1 cellular context compared by ENCODE assay signal in the genomic region with DNA sequence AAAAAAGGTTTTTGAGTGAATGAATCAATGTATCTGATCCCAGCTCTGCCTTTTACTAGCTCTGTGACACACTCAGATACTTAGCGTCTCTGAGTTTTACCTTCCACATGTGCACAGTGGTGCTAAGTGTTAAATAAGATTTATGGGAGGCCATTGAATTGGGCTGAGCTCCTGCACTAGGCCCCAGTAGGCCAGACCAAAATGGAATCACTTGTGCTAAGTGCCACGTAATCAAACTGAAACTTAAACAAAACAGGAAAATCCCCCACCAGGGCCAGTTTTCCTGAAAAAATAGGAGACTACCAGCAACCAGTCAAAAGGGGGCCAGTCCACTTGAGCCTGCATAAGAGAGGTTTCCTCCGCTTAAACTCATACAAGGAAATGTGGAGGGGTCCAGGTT.
TF ChIP-seq lines count a peak whose summit lies in the region.

No MANE protein-coding gene starts in this region.

TF ChIP-seq in IMR-90, 13 proteins besides CTCF, POLR2A, EP300 and RAD21 (continued from another document):
- TF ChIP-seq, protein P1, sequence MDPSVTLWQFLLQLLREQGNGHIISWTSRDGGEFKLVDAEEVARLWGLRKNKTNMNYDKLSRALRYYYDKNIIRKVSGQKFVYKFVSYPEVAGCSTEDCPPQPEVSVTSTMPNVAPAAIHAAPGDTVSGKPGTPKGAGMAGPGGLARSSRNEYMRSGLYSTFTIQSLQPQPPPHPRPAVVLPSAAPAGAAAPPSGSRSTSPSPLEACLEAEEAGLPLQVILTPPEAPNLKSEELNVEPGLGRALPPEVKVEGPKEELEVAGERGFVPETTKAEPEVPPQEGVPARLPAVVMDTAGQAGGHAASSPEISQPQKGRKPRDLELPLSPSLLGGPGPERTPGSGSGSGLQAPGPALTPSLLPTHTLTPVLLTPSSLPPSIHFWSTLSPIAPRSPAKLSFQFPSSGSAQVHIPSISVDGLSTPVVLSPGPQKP (IDR thresholded peaks at IDR 0.05; ENCODE audit: borderline replicate concordance, low read depth, low read length), result no peak
- TF ChIP-seq MAFK (IDR thresholded peaks at IDR 0.05; ENCODE audit: low read depth, low read length), result no peak
- TF ChIP-seq BHLHE40 (IDR thresholded peaks at IDR 0.05; ENCODE audit: low read depth, low read length), result no peak
- no peak for TF ChIP-seq MXI1 (IDR thresholded peaks at IDR 0.05; ENCODE audit: borderline replicate concordance, low read depth, low read length)
- TF ChIP-seq FOS (IDR thresholded peaks at IDR 0.05; ENCODE audit: low read depth, low read length), result no peak
- no peak for TF ChIP-seq SMC3 (IDR thresholded peaks at IDR 0.05; ENCODE audit: low read depth, low read length)
- no peak for TF ChIP-seq RCOR1 (IDR thresholded peaks at IDR 0.05; ENCODE audit: insufficient replicate concordance, low read length)
- TF ChIP-seq MAZ (IDR thresholded peaks at IDR 0.05; ENCODE audit: borderline replicate concordance, low read depth, low read length), result no peak
- TF ChIP-seq CEBPB (IDR thresholded peaks at IDR 0.05; ENCODE audit: low read depth, low read length), result no peak
- TF ChIP-seq, protein P2, sequence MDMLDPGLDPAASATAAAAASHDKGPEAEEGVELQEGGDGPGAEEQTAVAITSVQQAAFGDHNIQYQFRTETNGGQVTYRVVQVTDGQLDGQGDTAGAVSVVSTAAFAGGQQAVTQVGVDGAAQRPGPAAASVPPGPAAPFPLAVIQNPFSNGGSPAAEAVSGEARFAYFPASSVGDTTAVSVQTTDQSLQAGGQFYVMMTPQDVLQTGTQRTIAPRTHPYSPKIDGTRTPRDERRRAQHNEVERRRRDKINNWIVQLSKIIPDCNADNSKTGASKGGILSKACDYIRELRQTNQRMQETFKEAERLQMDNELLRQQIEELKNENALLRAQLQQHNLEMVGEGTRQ (IDR thresholded peaks at IDR 0.05; ENCODE audit: low read depth, low read length), result no peak
TF ChIP-seq in IMR-90: peak in this region for 0.
